Comparison of ENCODE assay signal across 11 cellular contexts in genomic region chr9:125446581-125447094, GRCh38.
DNase-seq lines count a peak whose midpoint lies in the region; ATAC-seq and TF ChIP-seq lines count a peak whose summit lies in the region.
"Had no signal": no experiment of that assay in that cellular context is flagged by ENCODE, and none has a peak within 500 bp of the region (broad histone marks: within the 10 kb centered on the region; RNA-seq: fewer than 3 reads in every experiment).

No MANE protein-coding gene starts in this region.

- CTCF ChIA-PET in WTC11 (lab: Charles Lee): no interaction called here

- peak; percentile 53 for DNase-seq in GM12864 (ENCODE audit: low read depth)
- DNase-seq in WTC11 (ENCODE audit: low spot score): no peak
- no peak for DNase-seq in NCI-H2029 treated with DMSO at 0.1 percent for 48 hours (lab: John Stamatoyannopoulos, UW)
- DNase-seq in testis: no peak
- no peak for DNase-seq in activated CD4-positive, alpha-beta T cell treated with anti-CD3 and anti-CD28 coated beads for 1 hour
- no peak for DNase-seq in HPDE6-E6E7 (ENCODE audit: extremely low spot score)
- DNase-seq: activated naive CD4-positive, alpha-beta T cell treated with anti-CD3 and anti-CD28 coated beads, Interleukin-2, amount 50 U/mL, for 16 hours; DMS153 had no signal

- peaks cover 13% of the 10 kb centered on the region for H3K36me3 Mint-ChIP-seq in WTC11

- no peak overlapping the region for H3K27ac ChIP-seq in testis

- no peaks in the 10 kb centered on the region for H3K36me3 ChIP-seq in testis (ENCODE audit: low read depth, missing control alignments)

- H3K4me3 ChIP-seq in GM12864 (ENCODE audit: low read depth, low read length): no peak overlapping the region
- H3K4me3 ChIP-seq in testis: no peak overlapping the region

- peak overlapping the region; percentile 21; the same call in 1 of the 2 replicates for H3K27ac Mint-ChIP-seq in WTC11

- intact Hi-C loops in testis (cut with DNase I; ENCODE audit: low total_unique reads): no loop called here

- H3K27me3 Mint-ChIP-seq in WTC11 (ENCODE audit: low read depth): no peaks in the 10 kb centered on the region

- H3K4me1 ChIP-seq in testis: no peaks in the 10 kb centered on the region

- no peaks in the 10 kb centered on the region for H3K9me3 Mint-ChIP-seq in WTC11

- H3K4me1 Mint-ChIP-seq in WTC11: peaks cover 23% of the 10 kb centered on the region

- no peak for TF ChIP-seq POLR2A in testis (IDR thresholded peaks at IDR 0.05)

- TF ChIP-seq CTCF in GM12864 (IDR thresholded peaks at IDR 0.05; ENCODE audit: low read depth, low read length, missing control alignments): no peak
- TF ChIP-seq CTCF in WTC11 (IDR thresholded peaks at IDR 0.05): no peak
- no peak for TF ChIP-seq CTCF in testis (IDR thresholded peaks at IDR 0.05)

- WGBS in testis, 2 donors: 75 to 92% methylated on average over 6 of the region's 6 CpGs

- no peak overlapping the region for H3K4me3 Mint-ChIP-seq in WTC11

- POLR2A ChIA-PET in WTC11 (lab: Charles Lee): no interaction called here

- no peaks in the 10 kb centered on the region for H3K27me3 ChIP-seq in testis

- H3K9me3 ChIP-seq in testis: no peaks in the 10 kb centered on the region

- ATAC-seq in GM19463 (IDR thresholded peaks at IDR 0.05; ENCODE audit: unreplicated experiment) (peak; percentile 99), HG03135 (IDR thresholded peaks at IDR 0.05; ENCODE audit: unreplicated experiment) (peak; percentile 92), WTC11 (no peak)
- ATAC-seq: Right ventricle myocardium inferior had no signal

TF ChIP-seq in WTC11, 78 proteins besides CTCF, POLR2A, EP300 and RAD21:
- TF ChIP-seq ELF4 (CRISPR knock-in tag; IDR thresholded peaks at IDR 0.05; ENCODE audit: low read depth) (no peak), AFF4 (CRISPR knock-in tag; IDR thresholded peaks at IDR 0.05; ENCODE audit: borderline replicate concordance) (no peak), NFATC4 (CRISPR knock-in tag; IDR thresholded peaks at IDR 0.05) (no peak), ZNF138 (CRISPR knock-in tag; conservative IDR thresholded peaks at IDR 0.05) (no peak), ZNF281 (CRISPR knock-in tag; IDR thresholded peaks at IDR 0.05) (no peak), USF2 (CRISPR knock-in tag; IDR thresholded peaks at IDR 0.05) (no peak), SOX15 (CRISPR knock-in tag; IDR thresholded peaks at IDR 0.05) (no peak), MLX (CRISPR knock-in tag; IDR thresholded peaks at IDR 0.05) (no peak), RORB (CRISPR knock-in tag; IDR thresholded peaks at IDR 0.05) (no peak)
